2 cellular contexts compared by ENCODE assay signal in the genomic region with DNA sequence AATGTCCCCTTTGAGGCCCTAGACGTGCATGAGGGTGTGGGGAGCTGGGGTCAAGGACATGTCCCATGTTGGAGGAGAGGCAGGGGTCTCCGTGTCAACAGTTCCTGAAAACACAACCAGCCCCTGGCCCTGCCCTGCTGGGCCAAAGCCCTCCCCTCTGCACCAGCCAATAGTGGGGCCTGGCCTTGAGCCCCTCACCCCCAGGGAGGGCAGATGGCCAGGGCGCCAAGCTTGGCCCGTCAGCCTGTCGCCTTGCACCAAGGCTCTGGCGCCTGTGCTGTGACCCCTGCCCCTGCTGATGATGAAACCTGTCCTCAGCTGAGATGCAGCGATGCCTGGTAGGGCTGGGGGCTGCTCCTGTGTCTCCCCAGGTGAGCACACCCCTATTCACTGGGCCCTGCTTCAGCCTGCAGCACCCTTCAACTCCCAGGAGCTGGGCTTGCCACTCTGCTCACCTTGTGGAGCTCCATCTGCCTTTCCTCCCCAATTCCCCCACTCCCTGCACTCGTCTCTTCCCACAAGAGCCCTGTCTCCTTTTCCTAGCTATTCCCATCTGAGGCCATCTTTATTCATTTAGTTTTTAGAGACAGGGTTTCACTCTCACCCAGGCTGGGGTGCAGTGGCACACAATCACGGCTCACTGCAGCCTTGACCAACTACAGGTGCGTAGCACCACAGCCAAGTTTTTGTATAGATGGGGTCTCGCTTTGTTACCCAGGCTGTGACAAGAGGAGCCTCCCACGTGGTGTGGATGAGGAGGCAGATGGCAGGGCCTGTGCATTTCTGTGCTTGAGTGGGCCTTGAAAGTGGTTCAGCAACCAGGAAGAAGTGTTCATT.
A peak's percentile ranks its signal among the peaks of the same experiment; 100 is the strongest.
TF ChIP-seq lines count a peak whose summit lies in the region.

No MANE protein-coding gene starts in this region.

TF ChIP-seq in HEK293, 187 proteins besides CTCF, POLR2A, EP300 and RAD21:
- TF ChIP-seq ZNF658 (tag by site-specific recombination; IDR thresholded peaks at IDR 0.05) (no peak), SCRT2 (tag by site-specific recombination; IDR thresholded peaks at IDR 0.05) (peak; percentile 26; the same call in 1 of the 2 replicates), BCL6B (tag by site-specific recombination; IDR thresholded peaks at IDR 0.05) (no peak), ZNF350 (tag by site-specific recombination; IDR thresholded peaks at IDR 0.05) (no peak), YY2 (tag by site-specific recombination; IDR thresholded peaks at IDR 0.05) (no peak), ZNF777 (tag by site-specific recombination; IDR thresholded peaks at IDR 0.05; ENCODE audit: borderline replicate concordance) (no peak), EGR2 (tag by site-specific recombination; IDR thresholded peaks at IDR 0.05; ENCODE audit: low read depth) (0 out of 2 replicates have a peak, but pooled peaks have one; percentile 24), SP2 (tag by site-specific recombination; IDR thresholded peaks at IDR 0.05) (0 out of 2 replicates have a peak, but pooled peaks have one; percentile 5), OVOL3 (tag by site-specific recombination; IDR thresholded peaks at IDR 0.05) (no peak), ZFHX2 (tag by site-specific recombination; conservative IDR thresholded peaks at IDR 0.05) (peak; percentile 28; the same call in 1 of the 2 replicates), ZNF394 (tag by site-specific recombination; IDR thresholded peaks at IDR 0.05; ENCODE audit: borderline replicate concordance) (no peak), ZBTB49 (tag by site-specific recombination; IDR thresholded peaks at IDR 0.05; ENCODE audit: low read depth) (no peak)
- TF ChIP-seq, protein P1, sequence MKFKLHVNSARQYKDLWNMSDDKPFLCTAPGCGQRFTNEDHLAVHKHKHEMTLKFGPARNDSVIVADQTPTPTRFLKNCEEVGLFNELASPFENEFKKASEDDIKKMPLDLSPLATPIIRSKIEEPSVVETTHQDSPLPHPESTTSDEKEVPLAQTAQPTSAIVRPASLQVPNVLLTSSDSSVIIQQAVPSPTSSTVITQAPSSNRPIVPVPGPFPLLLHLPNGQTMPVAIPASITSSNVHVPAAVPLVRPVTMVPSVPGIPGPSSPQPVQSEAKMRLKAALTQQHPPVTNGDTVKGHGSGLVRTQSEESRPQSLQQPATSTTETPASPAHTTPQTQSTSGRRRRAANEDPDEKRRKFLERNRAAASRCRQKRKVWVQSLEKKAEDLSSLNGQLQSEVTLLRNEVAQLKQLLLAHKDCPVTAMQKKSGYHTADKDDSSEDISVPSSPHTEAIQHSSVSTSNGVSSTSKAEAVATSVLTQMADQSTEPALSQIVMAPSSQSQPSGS (tag by site-specific recombination; IDR thresholded peaks at IDR 0.05; ENCODE audit: low read depth) = no peak
TF ChIP-seq in HEK293: peak in this region for 4.

TF ChIP-seq in endothelial cell of umbilical vein, 7 proteins besides CTCF, POLR2A, EP300 and RAD21:
- TF ChIP-seq MYC (IDR thresholded peaks at IDR 0.05; ENCODE audit: low read depth, low read length) (no peak), FOS (IDR thresholded peaks at IDR 0.05; ENCODE audit: borderline replicate concordance, insufficient read depth, low read length) (no peak), GATA2 (IDR thresholded peaks at IDR 0.05; ENCODE audit: insufficient read depth, insufficient read length, low read depth, low read length) (no peak), POLR2AphosphoS5 (IDR thresholded peaks at IDR 0.05; ENCODE audit: insufficient read depth, low read depth, low read length) (peak; percentile 1), JUN (IDR thresholded peaks at IDR 0.05; ENCODE audit: borderline replicate concordance, insufficient read depth, insufficient read length, low read depth) (no peak)
